ENCODE assay signal across 1 cellular context in genomic region chr3:99659965-99660364, GRCh38.
TF ChIP-seq lines count a peak whose summit lies in the region.

No MANE protein-coding gene starts in this region.

TF ChIP-seq in HepG2, 621 proteins besides CTCF, POLR2A, EP300 and RAD21 (continued from another document):
- no peak for TF ChIP-seq LRRFIP1 (CRISPR knock-in tag; conservative IDR thresholded peaks at IDR 0.05)
- TF ChIP-seq GLMP (CRISPR knock-in tag; IDR thresholded peaks at IDR 0.05; ENCODE audit: borderline replicate concordance), result no peak
- TF ChIP-seq MAX (IDR thresholded peaks at IDR 0.05), result no peak
